Comparison of ENCODE assay signal across 11 cellular contexts in genomic region chr6:149896491-149896890, GRCh38. TPM values are rescaled to one million over a fixed set of nuclear protein-coding genes. Genes with fewer than 3 reads are reported as not detected.
DNase-seq lines count a peak whose midpoint lies in the region; ATAC-seq and TF ChIP-seq lines count a peak whose summit lies in the region.
"Had no signal": no experiment of that assay in that cellular context is flagged by ENCODE, and none has a peak within 500 bp of the region (broad histone marks: within the 10 kb centered on the region; RNA-seq: fewer than 3 reads in every experiment).

No MANE protein-coding gene starts in this region.

- H3K4me1 Mint-ChIP-seq in effector memory CD8-positive, alpha-beta T cell (ENCODE audit: low read depth in 2 of 2), result peaks cover 7 to 16% of the 10 kb centered on the region in 2 donors

- TF ChIP-seq POLR2A in sigmoid colon (IDR thresholded peaks at IDR 0.05), result no peak

- H3K27ac Mint-ChIP-seq in effector memory CD8-positive, alpha-beta T cell, result peak overlapping the region in 1 of 2 donors; percentile 8
- H3K27ac Mint-ChIP-seq: stimulated activated memory B cell treated with anti-CD40 and anti-IgM and Interleukin-4, amounts not matched to agents 10 μg/mL and 1 μg/mL and 100 μg/mL, for 72 hours had no signal

- peaks cover 11 to 37% of the 10 kb centered on the region in 2 donors for H3K27me3 Mint-ChIP-seq in effector memory CD8-positive, alpha-beta T cell

- H3K4me3 Mint-ChIP-seq in effector memory CD8-positive, alpha-beta T cell, result peak overlapping the region; percentile 58 to 60
- H3K4me3 Mint-ChIP-seq: stimulated activated memory B cell treated with anti-CD40 and anti-IgM and Interleukin-4, amounts not matched to agents 10 μg/mL and 1 μg/mL and 100 μg/mL, for 72 hours had no signal

- H3K4me1 ChIP-seq in sigmoid colon, result peaks cover 0 to 32% (median 32%) of the 10 kb centered on the region in 4 donors

- H3K4me3 ChIP-seq in sigmoid colon, result no peak overlapping the region

- no peaks in the 10 kb centered on the region for H3K36me3 ChIP-seq in sigmoid colon

- no peak for TF ChIP-seq CTCF in sigmoid colon (IDR thresholded peaks at IDR 0.05)

- ATAC-seq in effector memory CD8-positive, alpha-beta T cell (replicated peaks), result peak; percentile 26
- ATAC-seq in HG03565 (IDR thresholded peaks at IDR 0.05; ENCODE audit: unreplicated experiment), result no peak
- ATAC-seq: stimulated activated memory B cell treated with anti-CD40 and anti-IgM and Interleukin-4, amounts not matched to agents 10 μg/mL and 1 μg/mL and 100 μg/mL, for 72 hours had no signal

- no peaks in the 10 kb centered on the region for H3K9me3 ChIP-seq in sigmoid colon

- 87 to 89% methylated on average over 3 of the region's 3 CpGs for WGBS in sigmoid colon, 2 donors

- H3K9me3 Mint-ChIP-seq in effector memory CD8-positive, alpha-beta T cell, result no peaks in the 10 kb centered on the region
- H3K9me3 Mint-ChIP-seq: stimulated activated memory B cell treated with anti-CD40 and anti-IgM and Interleukin-4, amounts not matched to agents 10 μg/mL and 1 μg/mL and 100 μg/mL, for 72 hours had no signal

- DNase-seq in COLO829 (ENCODE audit: low spot score) (peak; percentile 13), NCI-H226 (peak; percentile 60), sigmoid colon (no peak), SHP77 (lab: John Stamatoyannopoulos, UW) (no peak), KG1 (lab: John Stamatoyannopoulos, UW) (no peak)
- DNase-seq in effector memory CD8-positive, alpha-beta T cell, result no peak
- no peak for DNase-seq in central memory CD4-positive, alpha-beta T cell
- DNase-seq: amygdala had no signal

- H3K27me3 ChIP-seq in sigmoid colon, result no peaks in the 10 kb centered on the region

- H3K36me3 Mint-ChIP-seq in effector memory CD8-positive, alpha-beta T cell (ENCODE audit: insufficient read depth), result no peaks in the 10 kb centered on the region
- H3K36me3 Mint-ChIP-seq: stimulated activated memory B cell treated with anti-CD40 and anti-IgM and Interleukin-4, amounts not matched to agents 10 μg/mL and 1 μg/mL and 100 μg/mL, for 72 hours had no signal

- TF ChIP-seq EP300 in sigmoid colon (IDR thresholded peaks at IDR 0.05), result no peak

- peak overlapping the region; percentile 68 to 75 (median 71) for H3K27ac ChIP-seq in sigmoid colon

- intact Hi-C loops in sigmoid colon (cut with DNase I), result no loop called here

RNA-seq across cellular contexts. Expression of gene RAET1E, which starts 1.4 kb away (rescaled TPM):
- total RNA-seq in sigmoid colon, result under 1 TPM in 1 of 4 donors, not detected in 3; 0.33 TPM
- polyA plus RNA-seq in sigmoid colon, result under 1 TPM in 1 of 3 donors, not detected in 2; 0.15 TPM
- total RNA-seq: G401 had no signal

RNA-seq across cellular contexts. Expression of gene RAET1G, which starts 26.4 kb away (rescaled TPM):
- not detected for total RNA-seq in sigmoid colon
- polyA plus RNA-seq in sigmoid colon, result under 1 TPM in 1 of 3 donors, not detected in 2; 0.23 TPM
- total RNA-seq: G401 had no signal

RNA-seq across cellular contexts. Expression of gene LRP11, which starts 32.3 kb away (rescaled TPM):
- total RNA-seq in sigmoid colon, result 10 to 100 TPM; 17.2 to 71.7 (median 21.5) TPM
- 10 to 100 TPM in 1 of 3 donors, 1 to 10 TPM in 2; 2.4 to 11.7 (median 3.5) TPM for polyA plus RNA-seq in sigmoid colon

RNA-seq across cellular contexts. Expression of gene ULBP2, which starts 45.3 kb away (rescaled TPM):
- not detected for total RNA-seq in sigmoid colon
- polyA plus RNA-seq in sigmoid colon, result under 1 TPM in 1 of 3 donors, not detected in 2; 0.34 TPM

Comparison
In these comparisons a context has a peak if more than half of its experiments do, and no peak if none do; other contexts are left out.
1. DNase-seq: peak in COLO829 (single experiment) and NCI-H226 (single experiment); none in effector memory CD8-positive, alpha-beta T cell (0 of 3), sigmoid colon (single experiment), central memory CD4-positive, alpha-beta T cell (single experiment), SHP77 (0 of 2) and KG1 (single experiment).